In the genomic region with DNA sequence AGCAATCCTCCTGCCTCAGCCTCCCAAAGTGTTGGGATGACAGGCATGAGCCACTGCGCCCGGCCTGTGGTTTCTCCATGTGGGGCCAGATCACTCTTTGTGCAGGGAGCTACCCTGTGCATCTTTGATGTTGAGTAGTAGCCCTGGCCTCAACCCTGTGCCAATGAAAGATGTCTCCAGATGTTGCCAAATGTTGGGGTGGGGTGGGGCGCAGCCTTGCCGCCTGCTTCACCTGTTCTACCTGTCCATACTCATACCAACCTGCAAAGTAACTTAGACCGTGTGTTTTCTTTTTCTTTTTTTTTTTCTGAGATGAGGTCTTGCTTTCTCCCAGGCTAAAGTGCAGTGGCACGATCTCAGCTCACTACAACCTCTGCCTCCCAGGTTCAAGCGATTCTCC, we compare ENCODE assay signal across 16 cellular contexts. TPM values are rescaled to one million over a fixed set of nuclear protein-coding genes. Genes with fewer than 3 reads are reported as not detected.
DNase-seq lines count a peak whose midpoint lies in the region; ATAC-seq and TF ChIP-seq lines count a peak whose summit lies in the region.
"Had no signal": no experiment of that assay in that cellular context is flagged by ENCODE, and none has a peak within 500 bp of the region (broad histone marks: within the 10 kb centered on the region; RNA-seq: fewer than 3 reads in every experiment).

No MANE protein-coding gene starts in this region.

- no peaks in the 10 kb centered on the region for H3K9me3 ChIP-seq in endodermal cell (ENCODE audit: control insufficient read depth, low read length)
- H3K9me3 ChIP-seq in smooth muscle cell (replicated peaks; ENCODE audit: low read depth): no peaks in the 10 kb centered on the region
- H3K9me3 ChIP-seq: colonic mucosa, upper lobe of left lung had no signal

- no peaks in the 10 kb centered on the region for H4K20me1 ChIP-seq in smooth muscle cell (ENCODE audit: low read depth)

- peaks cover 48% of the 10 kb centered on the region for H3K4me1 Mint-ChIP-seq in T-helper 1 cell treated with Interleukin-12 subunit alpha and Interleukin-12 subunit beta and Interleukin-4 antibody, amounts not matched to agents 30 μg/mL and 1 μg/mL, for 36 hours (ENCODE audit: low read depth)
- H3K4me1 Mint-ChIP-seq in endodermal cell: peaks cover 7% of the 10 kb centered on the region

- WGBS in endodermal cell (ENCODE audit: insufficient coverage in 1 of 2, insufficient read length in 1 of 2), 2 experiments: 96 to 97% methylated on average over 5 to 7 of the region's 7 CpGs
- WGBS in smooth muscle cell (ENCODE audit: low lambda C conversion rate): 95% methylated on average over 7 of the region's 7 CpGs

- H3K27ac ChIP-seq in RWPE1: peak overlapping the region; percentile 100
- no peak overlapping the region for H3K27ac ChIP-seq in endodermal cell (ENCODE audit: low read depth, low read length)
- H3K27ac ChIP-seq in smooth muscle cell (ENCODE audit: low read depth): peak overlapping the region; percentile 90
- H3K27ac ChIP-seq: 22Rv1 had no signal

- CTCF ChIA-PET in RWPE1 (lab: Yijun Ruan, JAX): no interaction called here

- H3K4me2 ChIP-seq in smooth muscle cell: no peak overlapping the region

- no peak overlapping the region for H2AFZ ChIP-seq in smooth muscle cell (ENCODE audit: low read depth)

- peak overlapping the region; percentile 25 for H3K4me3 Mint-ChIP-seq in T-helper 1 cell treated with Interleukin-12 subunit alpha and Interleukin-12 subunit beta and Interleukin-4 antibody, amounts not matched to agents 30 μg/mL and 1 μg/mL, for 36 hours
- H3K4me3 Mint-ChIP-seq in endodermal cell: no peak overlapping the region

- intact Hi-C loops in left ventricle myocardium superior (cut with micrococcal nuclease): no loop called here

- DNase-seq in T-helper 1 cell (no peak), RWPE1 (ENCODE audit: low spot score) (no peak), endodermal cell (no peak), smooth muscle cell (lab: John Stamatoyannopoulos, UW; ENCODE audit: unreplicated experiment) (no peak), NCI-H146 (lab: John Stamatoyannopoulos, UW) (no peak), AG20443 (ENCODE audit: low spot score) (no peak), left ventricle myocardium superior (no peak)
- DNase-seq: colonic mucosa, COR-L47, left colon, NCI-H187, NCI-H69, Right ventricle myocardium superior, upper lobe of left lung had no signal

- peaks cover 31% of the 10 kb centered on the region for H3F3A ChIP-seq in smooth muscle cell (ENCODE audit: low read depth)

- H3K36me3 ChIP-seq in endodermal cell (ENCODE audit: control insufficient read depth, insufficient read depth, low read length): no peaks in the 10 kb centered on the region
- H3K36me3 ChIP-seq in smooth muscle cell (ENCODE audit: low read depth): no peaks in the 10 kb centered on the region
- H3K36me3 ChIP-seq: colonic mucosa, upper lobe of left lung had no signal

- H3K9ac ChIP-seq in endodermal cell (ENCODE audit: extremely low read depth, low read length, poor library complexity, severe bottlenecking): no peak overlapping the region
- no peak overlapping the region for H3K9ac ChIP-seq in smooth muscle cell (ENCODE audit: low read depth)

- H3K4me1 ChIP-seq in endodermal cell (ENCODE audit: control insufficient read depth, insufficient read depth, low read length) (no peaks in the 10 kb centered on the region), smooth muscle cell (ENCODE audit: low read depth) (peaks cover 12% of the 10 kb centered on the region)

- H3K9me3 Mint-ChIP-seq in T-helper 1 cell treated with Interleukin-12 subunit alpha and Interleukin-12 subunit beta and Interleukin-4 antibody, amounts not matched to agents 30 μg/mL and 1 μg/mL, for 36 hours: no peaks in the 10 kb centered on the region
- no peaks in the 10 kb centered on the region for H3K9me3 Mint-ChIP-seq in endodermal cell

- H3K27ac Mint-ChIP-seq in T-helper 1 cell treated with Interleukin-12 subunit alpha and Interleukin-12 subunit beta and Interleukin-4 antibody, amounts not matched to agents 30 μg/mL and 1 μg/mL, for 36 hours: peak overlapping the region; percentile 66
- peak overlapping the region; percentile 22 for H3K27ac Mint-ChIP-seq in endodermal cell

- H3K27me3 ChIP-seq in endodermal cell (ENCODE audit: control insufficient read depth, insufficient read depth, low read length, poor library complexity, severe bottlenecking) (no peaks in the 10 kb centered on the region), smooth muscle cell (ENCODE audit: low read depth) (no peaks in the 10 kb centered on the region)
- H3K27me3 ChIP-seq: colonic mucosa, upper lobe of left lung had no signal

- H3K36me3 Mint-ChIP-seq in T-helper 1 cell treated with Interleukin-12 subunit alpha and Interleukin-12 subunit beta and Interleukin-4 antibody, amounts not matched to agents 30 μg/mL and 1 μg/mL, for 36 hours (ENCODE audit: low read depth): peaks cover 13% of the 10 kb centered on the region
- H3K36me3 Mint-ChIP-seq in endodermal cell (ENCODE audit: low read depth): peaks cover 2% of the 10 kb centered on the region

- POLR2A ChIA-PET in RWPE1 (lab: Yijun Ruan, JAX; ENCODE audit: low non-redundant PET): interaction anchor here (0.6 to 0.7 kb wide), 2 partner anchors 14 to 52 kb away, joined by 3 to 4 read pairs; no protein-coding TSS in a partner anchor

- H3K79me2 ChIP-seq in smooth muscle cell (ENCODE audit: low read depth): no peaks in the 10 kb centered on the region

- ATAC-seq in left ventricle myocardium superior: no peak
- ATAC-seq: left colon had no signal

- no peaks in the 10 kb centered on the region for H3K27me3 Mint-ChIP-seq in T-helper 1 cell treated with Interleukin-12 subunit alpha and Interleukin-12 subunit beta and Interleukin-4 antibody, amounts not matched to agents 30 μg/mL and 1 μg/mL, for 36 hours (ENCODE audit: low read depth)
- no peaks in the 10 kb centered on the region for H3K27me3 Mint-ChIP-seq in endodermal cell (ENCODE audit: insufficient read depth)

- TF ChIP-seq CTCF in RWPE1 (conservative IDR thresholded peaks at IDR 0.05; ENCODE audit: low read depth) (no peak), endodermal cell (conservative IDR thresholded peaks at IDR 0.05) (no peak), smooth muscle cell (IDR thresholded peaks at IDR 0.05; ENCODE audit: borderline replicate concordance, insufficient read depth, poor library complexity, severe bottlenecking) (no peak)

- H3K4me3 ChIP-seq in endodermal cell (ENCODE audit: low read length) (no peak overlapping the region), smooth muscle cell (no peak overlapping the region)
- H3K4me3 ChIP-seq: colonic mucosa, upper lobe of left lung had no signal

RNA-seq across cellular contexts. Expression of a gene that starts 20.9 kb away (rescaled TPM):
- total RNA-seq in endodermal cell: 10 to 100 TPM; 55.3 to 66.6 TPM
- polyA plus RNA-seq in endodermal cell (2013, experiment 1 of 2): 51.9 TPM
- polyA plus RNA-seq in endodermal cell (2013, experiment 2 of 2): 52.6 TPM
- 113 and 118 TPM in 2 replicates for total RNA-seq in smooth muscle cell
- 732 and 766 TPM in 2 replicates for polyA plus RNA-seq in smooth muscle cell
- total RNA-seq in left ventricle myocardium superior: 19.8 TPM

RNA-seq across cellular contexts. Expression of a gene that starts 21.0 kb away (rescaled TPM):
- total RNA-seq in endodermal cell (10 to 100 TPM; 30.8 to 34.8 TPM), smooth muscle cell (37.6 and 59.6 TPM in 2 replicates), left ventricle myocardium superior (46.4 TPM)
- 44.8 TPM for polyA plus RNA-seq in endodermal cell (2013, experiment 1 of 2)
- 42.4 TPM for polyA plus RNA-seq in endodermal cell (2013, experiment 2 of 2)
- polyA plus RNA-seq in smooth muscle cell: 69.1 and 83.1 TPM in 2 replicates

RNA-seq across cellular contexts. Expression of a gene that starts 53.1 kb away (rescaled TPM):
- total RNA-seq in endodermal cell: 100 to 1,000 TPM; 164 to 172 TPM
- 61.1 TPM for polyA plus RNA-seq in endodermal cell (2013, experiment 1 of 2)
- polyA plus RNA-seq in endodermal cell (2013, experiment 2 of 2): 53.8 TPM
- 34.1 and 44.6 TPM in 2 replicates for total RNA-seq in smooth muscle cell
- 9.9 and 12.8 TPM in 2 replicates for polyA plus RNA-seq in smooth muscle cell
- 50.0 TPM for total RNA-seq in left ventricle myocardium superior

RNA-seq across cellular contexts. Expression of a gene that starts 54.6 kb away (rescaled TPM):
- total RNA-seq in endodermal cell: 10 to 100 TPM; 51.3 to 66.2 TPM
- 37.5 TPM for polyA plus RNA-seq in endodermal cell (2013, experiment 1 of 2)
- polyA plus RNA-seq in endodermal cell (2013, experiment 2 of 2): 35.3 TPM
- 19.1 and 21.9 TPM in 2 replicates for total RNA-seq in smooth muscle cell
- 37.4 and 44.3 TPM in 2 replicates for polyA plus RNA-seq in smooth muscle cell
- 22.4 TPM for total RNA-seq in left ventricle myocardium superior
